In the genomic region with DNA sequence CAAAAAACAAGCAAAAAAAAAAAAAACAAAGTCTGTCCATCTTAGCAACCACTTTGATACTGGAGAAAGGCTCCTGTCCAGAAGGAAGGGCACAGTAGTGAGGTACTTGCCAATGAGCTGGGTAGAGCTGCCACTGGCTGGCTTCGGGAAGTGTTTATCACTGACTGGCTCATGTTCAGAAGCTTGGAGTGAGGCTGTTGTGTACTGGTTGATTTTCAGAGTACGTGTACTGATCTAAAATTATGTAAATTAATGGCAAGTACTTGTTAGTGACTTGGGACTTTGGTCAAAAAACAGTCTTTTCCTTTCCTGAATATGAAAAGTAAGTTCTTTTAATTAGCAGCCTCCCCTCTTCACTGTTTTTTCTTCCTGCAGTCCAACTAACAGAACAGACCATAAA, we compare ENCODE assay signal across 2 cellular contexts.
TF ChIP-seq lines count a peak whose summit lies in the region.

No MANE protein-coding gene starts in this region.

TF ChIP-seq in SK-N-SH, 30 proteins besides CTCF, POLR2A, EP300 and RAD21 (continued from another document):
- no peak for TF ChIP-seq SIN3A (IDR thresholded peaks at IDR 0.05; ENCODE audit: borderline replicate concordance, low read depth, low read length)
- TF ChIP-seq FOXM1 (IDR thresholded peaks at IDR 0.05; ENCODE audit: low read depth): no peak
- TF ChIP-seq RXRA (IDR thresholded peaks at IDR 0.05; ENCODE audit: borderline replicate concordance, low read depth): no peak

TF ChIP-seq in SK-N-SH treated with all-trans-retinoic acid at 6 μM for 48 hours, 23 proteins besides CTCF, POLR2A, EP300 and RAD21:
- TF ChIP-seq, protein P1, sequence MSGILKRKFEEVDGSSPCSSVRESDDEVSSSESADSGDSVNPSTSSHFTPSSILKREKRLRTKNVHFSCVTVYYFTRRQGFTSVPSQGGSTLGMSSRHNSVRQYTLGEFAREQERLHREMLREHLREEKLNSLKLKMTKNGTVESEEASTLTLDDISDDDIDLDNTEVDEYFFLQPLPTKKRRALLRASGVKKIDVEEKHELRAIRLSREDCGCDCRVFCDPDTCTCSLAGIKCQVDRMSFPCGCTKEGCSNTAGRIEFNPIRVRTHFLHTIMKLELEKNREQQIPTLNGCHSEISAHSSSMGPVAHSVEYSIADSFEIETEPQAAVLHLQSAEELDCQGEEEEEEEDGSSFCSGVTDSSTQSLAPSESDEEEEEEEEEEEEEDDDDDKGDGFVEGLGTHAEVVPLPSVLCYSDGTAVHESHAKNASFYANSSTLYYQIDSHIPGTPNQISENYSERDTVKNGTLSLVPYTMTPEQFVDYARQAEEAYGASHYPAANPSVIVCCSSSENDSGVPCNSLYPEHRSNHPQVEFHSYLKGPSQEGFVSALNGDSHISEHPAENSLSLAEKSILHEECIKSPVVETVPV (CRISPR knock-in tag; IDR thresholded peaks at IDR 0.05): no peak
- TF ChIP-seq BACH2 (CRISPR knock-in tag; IDR thresholded peaks at IDR 0.05; ENCODE audit: borderline replicate concordance): no peak
- no peak for TF ChIP-seq ZFP3 (CRISPR knock-in tag; IDR thresholded peaks at IDR 0.05)
- no peak for TF ChIP-seq CSDC2 (CRISPR knock-in tag; IDR thresholded peaks at IDR 0.05)
- TF ChIP-seq ZNF8 (CRISPR knock-in tag; IDR thresholded peaks at IDR 0.05): no peak
- TF ChIP-seq ZFP30 (CRISPR knock-in tag; IDR thresholded peaks at IDR 0.05): no peak
- TF ChIP-seq ISL1 (CRISPR knock-in tag; IDR thresholded peaks at IDR 0.05): no peak
- no peak for TF ChIP-seq PATZ1 (CRISPR knock-in tag; IDR thresholded peaks at IDR 0.05; ENCODE audit: borderline replicate concordance)
- no peak for TF ChIP-seq TOX (CRISPR knock-in tag; IDR thresholded peaks at IDR 0.05; ENCODE audit: borderline replicate concordance)
- no peak for TF ChIP-seq TCF4 (CRISPR knock-in tag; IDR thresholded peaks at IDR 0.05; ENCODE audit: borderline replicate concordance)
- TF ChIP-seq, protein P2, sequence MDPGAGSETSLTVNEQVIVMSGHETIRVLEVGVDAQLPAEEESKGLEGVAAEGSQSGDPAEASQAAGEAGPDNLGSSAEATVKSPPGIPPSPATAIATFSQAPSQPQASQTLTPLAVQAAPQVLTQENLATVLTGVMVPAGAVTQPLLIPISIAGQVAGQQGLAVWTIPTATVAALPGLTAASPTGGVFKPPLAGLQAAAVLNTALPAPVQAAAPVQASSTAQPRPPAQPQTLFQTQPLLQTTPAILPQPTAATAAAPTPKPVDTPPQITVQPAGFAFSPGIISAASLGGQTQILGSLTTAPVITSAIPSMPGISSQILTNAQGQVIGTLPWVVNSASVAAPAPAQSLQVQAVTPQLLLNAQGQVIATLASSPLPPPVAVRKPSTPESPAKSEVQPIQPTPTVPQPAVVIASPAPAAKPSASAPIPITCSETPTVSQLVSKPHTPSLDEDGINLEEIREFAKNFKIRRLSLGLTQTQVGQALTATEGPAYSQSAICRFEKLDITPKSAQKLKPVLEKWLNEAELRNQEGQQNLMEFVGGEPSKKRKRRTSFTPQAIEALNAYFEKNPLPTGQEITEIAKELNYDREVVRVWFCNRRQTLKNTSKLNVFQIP (CRISPR knock-in tag; IDR thresholded peaks at IDR 0.05; ENCODE audit: borderline replicate concordance, low read depth): no peak
- TF ChIP-seq ZNF70 (CRISPR knock-in tag; IDR thresholded peaks at IDR 0.05): no peak
- TF ChIP-seq, protein P3, sequence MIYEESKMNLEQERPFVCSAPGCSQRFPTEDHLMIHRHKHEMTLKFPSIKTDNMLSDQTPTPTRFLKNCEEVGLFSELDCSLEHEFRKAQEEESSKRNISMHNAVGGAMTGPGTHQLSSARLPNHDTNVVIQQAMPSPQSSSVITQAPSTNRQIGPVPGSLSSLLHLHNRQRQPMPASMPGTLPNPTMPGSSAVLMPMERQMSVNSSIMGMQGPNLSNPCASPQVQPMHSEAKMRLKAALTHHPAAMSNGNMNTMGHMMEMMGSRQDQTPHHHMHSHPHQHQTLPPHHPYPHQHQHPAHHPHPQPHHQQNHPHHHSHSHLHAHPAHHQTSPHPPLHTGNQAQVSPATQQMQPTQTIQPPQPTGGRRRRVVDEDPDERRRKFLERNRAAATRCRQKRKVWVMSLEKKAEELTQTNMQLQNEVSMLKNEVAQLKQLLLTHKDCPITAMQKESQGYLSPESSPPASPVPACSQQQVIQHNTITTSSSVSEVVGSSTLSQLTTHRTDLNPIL (CRISPR knock-in tag; IDR thresholded peaks at IDR 0.05; ENCODE audit: low read depth): no peak
- no peak for TF ChIP-seq PPARA (CRISPR knock-in tag; IDR thresholded peaks at IDR 0.05; ENCODE audit: borderline replicate concordance)
- no peak for TF ChIP-seq OSR1 (CRISPR knock-in tag; IDR thresholded peaks at IDR 0.05)
